In genomic region chr10:79340646-79341244, GRCh38 we compare ENCODE assay signal across 25 cellular contexts. TPM values are rescaled to one million over a fixed set of nuclear protein-coding genes. Genes with fewer than 3 reads are reported as not detected.
DNase-seq lines count a peak whose midpoint lies in the region; ATAC-seq, FAIRE-seq and TF ChIP-seq lines count a peak whose summit lies in the region.
"Had no signal": no experiment of that assay in that cellular context is flagged by ENCODE, and none has a peak within 500 bp of the region (broad histone marks: within the 10 kb centered on the region; RNA-seq: fewer than 3 reads in every experiment).

No MANE protein-coding gene starts in this region.

- intact Hi-C loops in dendritic cell treated with granulocyte-macrophage colony-stimulating factor and Interleukin-4, amounts not matched to agents 40 ng/mL and 50 ng/mL, for 4 days (cut with micrococcal nuclease): no loop called here

- H3K23ac ChIP-seq in mesenchymal stem cell (ENCODE audit: low read length in 2 of 2): no peak overlapping the region

- peaks cover 18% of the 10 kb centered on the region for H3K4me1 ChIP-seq in mesenchymal stem cell (ENCODE audit: control insufficient read depth, insufficient read depth, low read depth, low read length)

- no peak overlapping the region for H2AFZ ChIP-seq in mesenchymal stem cell (ENCODE audit: low read depth, low read length)

- H2BK12ac ChIP-seq in mesenchymal stem cell (ENCODE audit: low read length in 2 of 2): peak overlapping the region; percentile 3 to 59

- no peak overlapping the region for H3K4me2 ChIP-seq in mesenchymal stem cell (ENCODE audit: low read length, poor library complexity, severe bottlenecking)

- H2BK5ac ChIP-seq in mesenchymal stem cell (ENCODE audit: low read depth, low read length, poor library complexity, severe bottlenecking): no peak overlapping the region

- no peaks in the 10 kb centered on the region for H3K36me3 Mint-ChIP-seq in dendritic cell treated with granulocyte-macrophage colony-stimulating factor and Interleukin-4, amounts not matched to agents 40 ng/mL and 50 ng/mL, for 4 days (ENCODE audit: low read depth)
- H3K36me3 Mint-ChIP-seq: naive thymus-derived CD8-positive, alpha-beta T cell had no signal

- peak overlapping the region; percentile 99 for H3K27ac ChIP-seq in C4-2B
- no peak overlapping the region for H3K27ac ChIP-seq in mesenchymal stem cell (ENCODE audit: low read length, poor library complexity, severe bottlenecking)
- H3K27ac ChIP-seq: HL-60, sigmoid colon had no signal

- no peaks in the 10 kb centered on the region for H3K9me3 Mint-ChIP-seq in dendritic cell treated with granulocyte-macrophage colony-stimulating factor and Interleukin-4, amounts not matched to agents 40 ng/mL and 50 ng/mL, for 4 days
- H3K9me3 Mint-ChIP-seq: activated CD4-positive, alpha-beta memory T cell treated with anti-CD3 and anti-CD28 coated beads, Interleukin-2, amount 10 ng/mL, durations not matched to agents 7 days and 5 days; naive thymus-derived CD8-positive, alpha-beta T cell; stimulated activated naive CD8-positive, alpha-beta T cell treated with anti-CD3 and anti-CD28 coated beads, Interleukin-15, Interleukin-2, amounts not matched to agents 100 ng/mL and 50 ng/mL, for 24 hours had no signal

- H3K36me3 ChIP-seq in mesenchymal stem cell (ENCODE audit: control insufficient read depth in 1 of 2, insufficient read depth in 2 of 2, low read depth in 1 of 2, low read length in 2 of 2): no peaks in the 10 kb centered on the region
- H3K36me3 ChIP-seq: sigmoid colon, tibial nerve had no signal

- H3K79me1 ChIP-seq in mesenchymal stem cell (replicated peaks; ENCODE audit: low read length, poor library complexity, severe bottlenecking): no peaks in the 10 kb centered on the region

- no peak for ATAC-seq in GM21528 (IDR thresholded peaks at IDR 0.05; ENCODE audit: low FRiP score, unreplicated experiment)
- ATAC-seq in HG02571 (IDR thresholded peaks at IDR 0.05; ENCODE audit: unreplicated experiment): no peak
- ATAC-seq: naive thymus-derived CD8-positive, alpha-beta T cell had no signal

- H2BK120ac ChIP-seq in mesenchymal stem cell (ENCODE audit: low read depth, low read length): no peak overlapping the region

- peak overlapping the region in 1 of 2 experiments; percentile 65 for H3K18ac ChIP-seq in mesenchymal stem cell (ENCODE audit: low read depth in 1 of 2, low read length in 2 of 2)

- H3K4me3 Mint-ChIP-seq in dendritic cell treated with granulocyte-macrophage colony-stimulating factor and Interleukin-4, amounts not matched to agents 40 ng/mL and 50 ng/mL, for 4 days: no peak overlapping the region
- H3K4me3 Mint-ChIP-seq: activated CD4-positive, alpha-beta memory T cell treated with anti-CD3 and anti-CD28 coated beads, Interleukin-2, amount 10 ng/mL, durations not matched to agents 7 days and 5 days; activated naive CD4-positive, alpha-beta T cell treated with anti-CD3 and anti-CD28 coated beads, Interleukin-2, amount 10 ng/mL, durations not matched to agents 7 days and 5 days; naive thymus-derived CD8-positive, alpha-beta T cell; stimulated activated naive CD8-positive, alpha-beta T cell treated with anti-CD3 and anti-CD28 coated beads, Interleukin-15, Interleukin-2, amounts not matched to agents 100 ng/mL and 50 ng/mL, for 24 hours had no signal

- peaks cover 5% of the 10 kb centered on the region for H3K9me3 ChIP-seq in mesenchymal stem cell (ENCODE audit: control insufficient read depth, low read length)
- H3K9me3 ChIP-seq: sigmoid colon, tibial nerve had no signal

- peak overlapping the region; percentile 11 for H3K27ac Mint-ChIP-seq in dendritic cell treated with granulocyte-macrophage colony-stimulating factor and Interleukin-4, amounts not matched to agents 40 ng/mL and 50 ng/mL, for 4 days
- H3K27ac Mint-ChIP-seq: activated CD4-positive, alpha-beta memory T cell treated with anti-CD3 and anti-CD28 coated beads, Interleukin-2, amount 10 ng/mL, durations not matched to agents 7 days and 5 days; activated naive CD4-positive, alpha-beta T cell treated with anti-CD3 and anti-CD28 coated beads, Interleukin-2, amount 10 ng/mL, durations not matched to agents 7 days and 5 days; stimulated activated naive CD8-positive, alpha-beta T cell treated with anti-CD3 and anti-CD28 coated beads, Interleukin-15, Interleukin-2, amounts not matched to agents 100 ng/mL and 50 ng/mL, for 24 hours had no signal

- DNase-seq in GM19239 (ENCODE audit: insufficient read length, low spot score) (no peak), mesenchymal stem cell (no peak), SK-N-DZ (ENCODE audit: low spot score) (no peak), NCI-H2227 (lab: John Stamatoyannopoulos, UW; ENCODE audit: unreplicated experiment) (no peak)
- DNase-seq: activated CD4-positive, alpha-beta memory T cell treated with anti-CD3 and anti-CD28 coated beads, Interleukin-2, amount 10 ng/mL, durations not matched to agents 7 days and 5 days; activated naive CD4-positive, alpha-beta T cell treated with anti-CD3 and anti-CD28 coated beads, Interleukin-2, amount 10 ng/mL, durations not matched to agents 7 days and 5 days; central memory CD4-positive, alpha-beta T cell; foreskin fibroblast; H7; midbrain; naive thymus-derived CD8-positive, alpha-beta T cell; NCI-H1092; NCI-H2029; NCI-H226; sigmoid colon had no signal

- TF ChIP-seq CTCF in C4-2B (conservative IDR thresholded peaks at IDR 0.05): no peak

- no peak overlapping the region for H3K9ac ChIP-seq in mesenchymal stem cell (ENCODE audit: low read length)

- H3K27me3 Mint-ChIP-seq in dendritic cell treated with granulocyte-macrophage colony-stimulating factor and Interleukin-4, amounts not matched to agents 40 ng/mL and 50 ng/mL, for 4 days: peaks cover 5% of the 10 kb centered on the region
- H3K27me3 Mint-ChIP-seq: activated CD4-positive, alpha-beta memory T cell treated with anti-CD3 and anti-CD28 coated beads, Interleukin-2, amount 10 ng/mL, durations not matched to agents 7 days and 5 days; naive thymus-derived CD8-positive, alpha-beta T cell; stimulated activated naive CD8-positive, alpha-beta T cell treated with anti-CD3 and anti-CD28 coated beads, Interleukin-15, Interleukin-2, amounts not matched to agents 100 ng/mL and 50 ng/mL, for 24 hours had no signal

- H3K4me3 ChIP-seq in mesenchymal stem cell (ENCODE audit: insufficient read depth in 1 of 2, low read depth in 1 of 2, low read length in 2 of 2): no peak overlapping the region
- H3K4me3 ChIP-seq: sigmoid colon, tibial nerve had no signal

- WGBS in mesenchymal stem cell: 95% methylated on average over 5 of the region's 5 CpGs

- H3K27me3 ChIP-seq in mesenchymal stem cell (ENCODE audit: control insufficient read depth in 1 of 2, insufficient read depth in 1 of 2, low read length in 2 of 2): no peaks in the 10 kb centered on the region
- H3K27me3 ChIP-seq: sigmoid colon, tibial nerve had no signal

- H2BK15ac ChIP-seq in mesenchymal stem cell (ENCODE audit: low read depth, poor library complexity, severe bottlenecking): no peak overlapping the region

- no peak overlapping the region for H3K14ac ChIP-seq in mesenchymal stem cell (ENCODE audit: low read length in 2 of 2)

- peak; percentile 35 for FAIRE-seq in GM19239 (lab: Jason Lieb, UNC)
- FAIRE-seq: astrocyte, D721Med, GM12891 had no signal

- peak overlapping the region; percentile 4 for H4K91ac ChIP-seq in mesenchymal stem cell (ENCODE audit: low read length)

- no peak overlapping the region for H2AK5ac ChIP-seq in mesenchymal stem cell (ENCODE audit: low read length, severe bottlenecking)

- peak overlapping the region; percentile 35 to 42 for H3K4ac ChIP-seq in mesenchymal stem cell (ENCODE audit: low read depth in 1 of 2, low read length in 2 of 2)

- peak overlapping the region; percentile 29 for H4K8ac ChIP-seq in mesenchymal stem cell (ENCODE audit: low read length)

- H3K4me1 Mint-ChIP-seq in dendritic cell treated with granulocyte-macrophage colony-stimulating factor and Interleukin-4, amounts not matched to agents 40 ng/mL and 50 ng/mL, for 4 days (ENCODE audit: low read depth): peaks cover 49% of the 10 kb centered on the region

RNA-seq across cellular contexts. Expression of gene PPIF, which starts 6.5 kb away (rescaled TPM):
- polyA plus RNA-seq in mesenchymal stem cell (2013, experiment 1 of 2): 49.4 TPM
- polyA plus RNA-seq in mesenchymal stem cell (2013, experiment 2 of 2): 50.7 TPM
- polyA plus RNA-seq in SK-N-DZ (2014; cell fraction: cytosol; rRNA removed): 109 and 110 TPM in 2 replicates
- polyA plus RNA-seq in SK-N-DZ (2014; cell fraction: nucleus; rRNA removed): 98.3 and 106 TPM in 2 replicates
